Comparison of ENCODE assay signal across 31 cellular contexts in the genomic region with DNA sequence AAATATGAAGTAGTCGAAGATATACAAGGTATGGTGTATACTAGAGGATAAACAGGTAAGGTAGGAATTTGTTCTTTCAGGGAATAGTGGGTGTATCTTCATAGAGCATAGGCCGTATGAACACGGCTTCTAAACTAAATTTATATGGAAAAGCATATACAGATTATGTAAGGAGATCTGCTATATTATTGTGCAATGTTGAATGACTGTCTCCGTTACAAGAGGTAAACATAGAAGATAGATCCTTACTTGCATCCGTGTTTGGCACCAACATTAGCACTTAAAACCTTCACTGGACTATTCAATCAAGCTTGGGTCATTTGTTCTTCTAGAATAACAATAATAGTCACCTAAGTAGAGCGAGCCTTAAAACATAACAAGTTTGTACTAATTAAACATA. TPM values are rescaled to one million over a fixed set of nuclear protein-coding genes. Genes with fewer than 3 reads are reported as not detected.
"Had no signal": no experiment of that assay in that cellular context is flagged by ENCODE, and none has a peak within 500 bp of the region (broad histone marks: within the 10 kb centered on the region; RNA-seq: fewer than 3 reads in every experiment).

No MANE protein-coding gene starts in this region.

- H3K27ac ChIP-seq: adrenal gland, esophagus muscularis mucosa, gastroesophageal sphincter, hepatocyte, pancreas, prostate gland, spleen, tibial nerve had no signal

- H3K79me2 ChIP-seq: hepatocyte had no signal

- H3K4me1 ChIP-seq: adrenal gland, esophagus muscularis mucosa, gastroesophageal sphincter, pancreas, prostate gland, spleen, tibial nerve had no signal

- FAIRE-seq: kidney, pancreas had no signal

- H2AFZ ChIP-seq: hepatocyte had no signal

- H3K9me3 ChIP-seq: adrenal gland, esophagus muscularis mucosa, gastroesophageal sphincter, pancreas, prostate gland, spleen, tibial nerve had no signal

- DNase-seq: activated CD4-positive, alpha-beta memory T cell treated with anti-CD3 and anti-CD28 coated beads for 36 hours; activated CD4-positive, alpha-beta T cell treated with anti-CD3 and anti-CD28 coated beads for 4 hours; activated CD4-positive, CD25-positive, alpha-beta regulatory T cell; activated CD8-positive, alpha-beta memory T cell treated with anti-CD3 and anti-CD28 coated beads, Interleukin-2, amount 50 U/mL, for 4 hours; activated effector memory CD4-positive, alpha-beta T cell treated with anti-CD3 and anti-CD28 coated beads, Interleukin-2, amount 50 U/mL, for 16 hours; activated naive CD4-positive, alpha-beta T cell treated with anti-CD3 and anti-CD28 coated beads for 36 hours; activated naive CD8-positive, alpha-beta T cell treated with anti-CD3 and anti-CD28 coated beads for 36 hours; activated T-cell treated with anti-CD3 and anti-CD28 coated beads, Interleukin-2, amount 50 U/mL, for 1 hour; adrenal gland; caudate nucleus; endodermal cell; kidney; left colon; naive thymus-derived CD4-positive, alpha-beta T cell; pancreas; spleen; stimulated activated CD4-positive, alpha-beta T cell treated with anti-CD3 and anti-CD28 coated beads, Interleukin-2, amount 100 ng/mL, for 48 hours; stimulated activated naive CD4-positive, alpha-beta T cell treated with Interleukin-2 at 50 U/mL for 16 hours had no signal

- H3K27me3 ChIP-seq: adrenal gland, esophagus muscularis mucosa, gastroesophageal sphincter, hepatocyte, pancreas, spleen, tibial nerve had no signal

- H3K4me3 ChIP-seq: adrenal gland, esophagus muscularis mucosa, gastroesophageal sphincter, hepatocyte, pancreas, prostate gland, spleen, tibial nerve had no signal

- ATAC-seq: gastroesophageal sphincter; left colon; naive thymus-derived CD4-positive, alpha-beta T cell; pancreas had no signal

- H3K4me2 ChIP-seq: hepatocyte had no signal

- H3K36me3 ChIP-seq: adrenal gland, pancreas, prostate gland had no signal

RNA-seq across cellular contexts. Expression of a gene that starts 45.9 kb away (rescaled TPM):
- total RNA-seq: activated CD4-positive, alpha-beta memory T cell treated with anti-CD3 and anti-CD28 coated beads for 36 hours; activated CD8-positive, alpha-beta memory T cell treated with anti-CD3 and anti-CD28 coated beads for 36 hours; activated naive CD4-positive, alpha-beta T cell treated with anti-CD3 and anti-CD28 coated beads for 36 hours; activated naive CD8-positive, alpha-beta T cell treated with anti-CD3 and anti-CD28 coated beads for 36 hours; activated T-helper 1 cell treated with anti-CD3 and anti-CD28 coated beads, Interleukin-12 subunit alpha, Interleukin-12 subunit beta, Interleukin-2, Interleukin-4 antibody, amounts not matched to agents 30 ng/mL and 10 ng/mL and 1 ng/mL, durations not matched to agents 14 hours and 24 hours and 36 hours; adrenal gland; chondrocyte; esophagus muscularis mucosa; gastroesophageal sphincter; hepatocyte; left colon; mesothelial cell of epicardium; naive thymus-derived CD4-positive, alpha-beta T cell; pancreas; prostate gland; T-helper 1 cell treated with Interleukin-12 subunit alpha and Interleukin-12 subunit beta and Interleukin-4 antibody, amounts not matched to agents 30 ng/mL and 1 ng/mL, for 36 hours; temporal lobe; ureter had no signal
- polyA plus RNA-seq: adrenal gland; hepatocyte; liver; naive thymus-derived CD4-positive, alpha-beta T cell; pancreas had no signal
